ENCODE assay signal across 1 cellular context in the genomic region with DNA sequence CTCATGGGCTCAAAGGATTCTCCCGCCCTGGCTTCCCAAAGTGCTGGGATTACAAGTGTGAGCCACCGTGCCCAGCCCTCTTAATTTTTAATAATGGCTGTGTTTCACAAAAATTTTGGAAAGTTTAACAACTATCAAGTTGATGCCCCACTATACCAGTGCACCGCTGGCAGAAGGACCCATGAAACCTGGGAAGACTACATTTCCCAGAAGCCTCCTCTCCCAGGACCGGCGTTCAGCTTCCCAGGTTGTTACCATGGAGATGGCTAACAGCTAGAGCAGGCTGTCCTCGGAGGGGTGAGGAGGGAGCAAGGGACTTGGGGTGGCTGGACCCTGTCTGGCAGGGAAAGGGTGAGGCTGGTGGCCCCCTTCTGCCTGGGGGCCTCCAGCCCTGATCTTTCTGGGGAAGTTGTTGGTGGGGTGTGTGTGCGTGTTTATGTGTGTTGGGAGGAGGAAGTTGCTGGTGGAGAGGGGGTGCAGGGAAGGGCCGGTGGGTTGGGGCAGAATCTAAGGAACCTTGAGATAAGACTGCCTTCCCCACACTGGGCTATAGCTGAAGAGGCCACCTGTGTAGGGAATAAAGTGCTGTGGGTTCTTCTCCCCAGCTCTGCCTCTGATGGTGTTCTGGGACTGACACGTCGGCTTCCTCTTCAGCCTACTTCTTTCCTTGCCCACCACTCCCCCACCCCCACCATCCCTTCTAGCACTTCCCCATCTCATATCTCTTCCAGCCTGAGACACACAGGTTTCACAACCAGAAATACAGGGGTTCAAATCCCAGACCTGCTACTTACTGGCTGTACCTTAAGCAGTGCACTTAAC.
TF ChIP-seq lines count a peak whose summit lies in the region.

A gene with protein sequence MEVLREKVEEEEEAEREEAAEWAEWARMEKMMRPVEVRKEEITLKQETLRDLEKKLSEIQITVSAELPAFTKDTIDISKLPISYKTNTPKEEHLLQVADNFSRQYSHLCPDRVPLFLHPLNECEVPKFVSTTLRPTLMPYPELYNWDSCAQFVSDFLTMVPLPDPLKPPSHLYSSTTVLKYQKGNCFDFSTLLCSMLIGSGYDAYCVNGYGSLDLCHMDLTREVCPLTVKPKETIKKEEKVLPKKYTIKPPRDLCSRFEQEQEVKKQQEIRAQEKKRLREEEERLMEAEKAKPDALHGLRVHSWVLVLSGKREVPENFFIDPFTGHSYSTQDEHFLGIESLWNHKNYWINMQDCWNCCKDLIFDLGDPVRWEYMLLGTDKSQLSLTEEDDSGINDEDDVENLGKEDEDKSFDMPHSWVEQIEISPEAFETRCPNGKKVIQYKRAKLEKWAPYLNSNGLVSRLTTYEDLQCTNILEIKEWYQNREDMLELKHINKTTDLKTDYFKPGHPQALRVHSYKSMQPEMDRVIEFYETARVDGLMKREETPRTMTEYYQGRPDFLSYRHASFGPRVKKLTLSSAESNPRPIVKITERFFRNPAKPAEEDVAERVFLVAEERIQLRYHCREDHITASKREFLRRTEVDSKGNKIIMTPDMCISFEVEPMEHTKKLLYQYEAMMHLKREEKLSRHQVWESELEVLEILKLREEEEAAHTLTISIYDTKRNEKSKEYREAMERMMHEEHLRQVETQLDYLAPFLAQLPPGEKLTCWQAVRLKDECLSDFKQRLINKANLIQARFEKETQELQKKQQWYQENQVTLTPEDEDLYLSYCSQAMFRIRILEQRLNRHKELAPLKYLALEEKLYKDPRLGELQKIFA (plus strand): TSS at position 251 of the 822 bp plus-strand sequence. CDS start 3,144 bp downstream, outside the sequence.

TF ChIP-seq in K562, 482 proteins besides CTCF, POLR2A, EP300 and RAD21 (continued from another document and continues in another):
- TF ChIP-seq RERE (CRISPR knock-in tag; IDR thresholded peaks at IDR 0.05; ENCODE audit: borderline replicate concordance) (no peak), MXD1 (CRISPR knock-in tag; IDR thresholded peaks at IDR 0.05; ENCODE audit: borderline replicate concordance, poor library complexity, severe bottlenecking) (no peak), PRMT5 (CRISPR knock-in tag; IDR thresholded peaks at IDR 0.05) (no peak), ZNF324 (CRISPR knock-in tag; IDR thresholded peaks at IDR 0.05) (no peak), NR2C1 (IDR thresholded peaks at IDR 0.05) (peak; percentile 93), NR2C1 (tag; IDR thresholded peaks at IDR 0.05) (peak; percentile 98), NR1H2 (CRISPR knock-in tag; IDR thresholded peaks at IDR 0.05) (no peak), CREB3 (tag; conservative IDR thresholded peaks at IDR 0.05; ENCODE audit: low read depth) (no peak), DPF2 (IDR thresholded peaks at IDR 0.05) (peak; percentile 44; the same call in 1 of the 2 replicates), ZNF140 (CRISPR knock-in tag; IDR thresholded peaks at IDR 0.05) (no peak), TFAM (CRISPR knock-in tag; conservative IDR thresholded peaks at IDR 0.05) (no peak), ARID1B (IDR thresholded peaks at IDR 0.05) (peak; percentile 69), ILK (tag; IDR thresholded peaks at IDR 0.05; ENCODE audit: borderline replicate concordance, low read depth) (no peak), ZNF24 (IDR thresholded peaks at IDR 0.05) (no peak), ZNF444 (CRISPR knock-in tag; IDR thresholded peaks at IDR 0.05) (no peak), ZNF280A (IDR thresholded peaks at IDR 0.05; ENCODE audit: low read depth, partially characterized antibody) (no peak), ZNF77 (CRISPR knock-in tag; IDR thresholded peaks at IDR 0.05) (no peak), RHOXF2B (CRISPR knock-in tag; conservative IDR thresholded peaks at IDR 0.05) (no peak), ZNF263 (CRISPR knock-in tag; IDR thresholded peaks at IDR 0.05; ENCODE audit: borderline replicate concordance) (no peak), KDM4B (IDR thresholded peaks at IDR 0.05; ENCODE audit: borderline replicate concordance in 2 of 2, low read depth in 1 of 2) (no peak), DMBX1 (CRISPR knock-in tag; IDR thresholded peaks at IDR 0.05; ENCODE audit: borderline replicate concordance) (no peak), FOXO4 (CRISPR knock-in tag; IDR thresholded peaks at IDR 0.05) (no peak), RBM15 (IDR thresholded peaks at IDR 0.05; ENCODE audit: insufficient read depth, low read length) (no peak), ZHX1 (conservative IDR thresholded peaks at IDR 0.05; ENCODE audit: low read length) (no peak), ATF7 (IDR thresholded peaks at IDR 0.05) (0 out of 2 replicates have a peak, but pooled peaks have one; percentile 27)
- TF ChIP-seq, protein P1, sequence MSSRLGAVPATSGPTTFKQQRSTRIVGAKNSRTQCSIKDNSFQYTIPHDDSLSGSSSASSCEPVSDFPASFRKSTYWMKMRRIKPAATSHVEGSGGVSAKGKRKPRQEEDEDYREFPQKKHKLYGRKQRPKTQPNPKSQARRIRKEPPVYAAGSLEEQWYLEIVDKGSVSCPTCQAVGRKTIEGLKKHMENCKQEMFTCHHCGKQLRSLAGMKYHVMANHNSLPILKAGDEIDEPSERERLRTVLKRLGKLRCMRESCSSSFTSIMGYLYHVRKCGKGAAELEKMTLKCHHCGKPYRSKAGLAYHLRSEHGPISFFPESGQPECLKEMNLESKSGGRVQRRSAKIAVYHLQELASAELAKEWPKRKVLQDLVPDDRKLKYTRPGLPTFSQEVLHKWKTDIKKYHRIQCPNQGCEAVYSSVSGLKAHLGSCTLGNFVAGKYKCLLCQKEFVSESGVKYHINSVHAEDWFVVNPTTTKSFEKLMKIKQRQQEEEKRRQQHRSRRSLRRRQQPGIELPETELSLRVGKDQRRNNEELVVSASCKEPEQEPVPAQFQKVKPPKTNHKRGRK (tag; IDR thresholded peaks at IDR 0.05): no peak
- TF ChIP-seq, protein P2, sequence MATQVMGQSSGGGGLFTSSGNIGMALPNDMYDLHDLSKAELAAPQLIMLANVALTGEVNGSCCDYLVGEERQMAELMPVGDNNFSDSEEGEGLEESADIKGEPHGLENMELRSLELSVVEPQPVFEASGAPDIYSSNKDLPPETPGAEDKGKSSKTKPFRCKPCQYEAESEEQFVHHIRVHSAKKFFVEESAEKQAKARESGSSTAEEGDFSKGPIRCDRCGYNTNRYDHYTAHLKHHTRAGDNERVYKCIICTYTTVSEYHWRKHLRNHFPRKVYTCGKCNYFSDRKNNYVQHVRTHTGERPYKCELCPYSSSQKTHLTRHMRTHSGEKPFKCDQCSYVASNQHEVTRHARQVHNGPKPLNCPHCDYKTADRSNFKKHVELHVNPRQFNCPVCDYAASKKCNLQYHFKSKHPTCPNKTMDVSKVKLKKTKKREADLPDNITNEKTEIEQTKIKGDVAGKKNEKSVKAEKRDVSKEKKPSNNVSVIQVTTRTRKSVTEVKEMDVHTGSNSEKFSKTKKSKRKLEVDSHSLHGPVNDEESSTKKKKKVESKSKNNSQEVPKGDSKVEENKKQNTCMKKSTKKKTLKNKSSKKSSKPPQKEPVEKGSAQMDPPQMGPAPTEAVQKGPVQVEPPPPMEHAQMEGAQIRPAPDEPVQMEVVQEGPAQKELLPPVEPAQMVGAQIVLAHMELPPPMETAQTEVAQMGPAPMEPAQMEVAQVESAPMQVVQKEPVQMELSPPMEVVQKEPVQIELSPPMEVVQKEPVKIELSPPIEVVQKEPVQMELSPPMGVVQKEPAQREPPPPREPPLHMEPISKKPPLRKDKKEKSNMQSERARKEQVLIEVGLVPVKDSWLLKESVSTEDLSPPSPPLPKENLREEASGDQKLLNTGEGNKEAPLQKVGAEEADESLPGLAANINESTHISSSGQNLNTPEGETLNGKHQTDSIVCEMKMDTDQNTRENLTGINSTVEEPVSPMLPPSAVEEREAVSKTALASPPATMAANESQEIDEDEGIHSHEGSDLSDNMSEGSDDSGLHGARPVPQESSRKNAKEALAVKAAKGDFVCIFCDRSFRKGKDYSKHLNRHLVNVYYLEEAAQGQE (CRISPR knock-in tag; IDR thresholded peaks at IDR 0.05; ENCODE audit: low read depth): no peak
- TF ChIP-seq, protein P3, sequence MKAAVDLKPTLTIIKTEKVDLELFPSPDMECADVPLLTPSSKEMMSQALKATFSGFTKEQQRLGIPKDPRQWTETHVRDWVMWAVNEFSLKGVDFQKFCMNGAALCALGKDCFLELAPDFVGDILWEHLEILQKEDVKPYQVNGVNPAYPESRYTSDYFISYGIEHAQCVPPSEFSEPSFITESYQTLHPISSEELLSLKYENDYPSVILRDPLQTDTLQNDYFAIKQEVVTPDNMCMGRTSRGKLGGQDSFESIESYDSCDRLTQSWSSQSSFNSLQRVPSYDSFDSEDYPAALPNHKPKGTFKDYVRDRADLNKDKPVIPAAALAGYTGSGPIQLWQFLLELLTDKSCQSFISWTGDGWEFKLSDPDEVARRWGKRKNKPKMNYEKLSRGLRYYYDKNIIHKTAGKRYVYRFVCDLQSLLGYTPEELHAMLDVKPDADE (conservative IDR thresholded peaks at IDR 0.05; ENCODE audit: control insufficient read depth, low read depth, low read length): no peak
